2 cellular contexts compared by ENCODE assay signal in genomic region chr20:18380908-18381529, GRCh38.
TF ChIP-seq lines count a peak whose summit lies in the region.

No MANE protein-coding gene starts in this region.

TF ChIP-seq in IMR-90, 13 proteins besides CTCF, POLR2A, EP300 and RAD21 (continued from another document):
- no peak for TF ChIP-seq ELK1 (IDR thresholded peaks at IDR 0.05; ENCODE audit: borderline replicate concordance, low read depth, low read length)
- TF ChIP-seq MAFK (IDR thresholded peaks at IDR 0.05; ENCODE audit: low read depth, low read length), result no peak

TF ChIP-seq in WTC11, 78 proteins besides CTCF, POLR2A, EP300 and RAD21 (continued from another document):
- TF ChIP-seq CREM (CRISPR knock-in tag; IDR thresholded peaks at IDR 0.05), result no peak
- TF ChIP-seq, protein P1, sequence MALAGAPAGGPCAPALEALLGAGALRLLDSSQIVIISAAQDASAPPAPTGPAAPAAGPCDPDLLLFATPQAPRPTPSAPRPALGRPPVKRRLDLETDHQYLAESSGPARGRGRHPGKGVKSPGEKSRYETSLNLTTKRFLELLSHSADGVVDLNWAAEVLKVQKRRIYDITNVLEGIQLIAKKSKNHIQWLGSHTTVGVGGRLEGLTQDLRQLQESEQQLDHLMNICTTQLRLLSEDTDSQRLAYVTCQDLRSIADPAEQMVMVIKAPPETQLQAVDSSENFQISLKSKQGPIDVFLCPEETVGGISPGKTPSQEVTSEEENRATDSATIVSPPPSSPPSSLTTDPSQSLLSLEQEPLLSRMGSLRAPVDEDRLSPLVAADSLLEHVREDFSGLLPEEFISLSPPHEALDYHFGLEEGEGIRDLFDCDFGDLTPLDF (CRISPR knock-in tag; IDR thresholded peaks at IDR 0.05), result no peak
- TF ChIP-seq ESRRA (CRISPR knock-in tag; IDR thresholded peaks at IDR 0.05; ENCODE audit: borderline replicate concordance), result no peak
- no peak for TF ChIP-seq HMGXB4 (CRISPR knock-in tag; IDR thresholded peaks at IDR 0.05)
- no peak for TF ChIP-seq SMAD4 (CRISPR knock-in tag; IDR thresholded peaks at IDR 0.05)
- 0 out of 2 replicates have a peak, but pooled peaks have one; percentile 68 for TF ChIP-seq ZNF138 (CRISPR knock-in tag; conservative IDR thresholded peaks at IDR 0.05)
- TF ChIP-seq ZNF232 (CRISPR knock-in tag; IDR thresholded peaks at IDR 0.05), result no peak
- TF ChIP-seq, protein P2, sequence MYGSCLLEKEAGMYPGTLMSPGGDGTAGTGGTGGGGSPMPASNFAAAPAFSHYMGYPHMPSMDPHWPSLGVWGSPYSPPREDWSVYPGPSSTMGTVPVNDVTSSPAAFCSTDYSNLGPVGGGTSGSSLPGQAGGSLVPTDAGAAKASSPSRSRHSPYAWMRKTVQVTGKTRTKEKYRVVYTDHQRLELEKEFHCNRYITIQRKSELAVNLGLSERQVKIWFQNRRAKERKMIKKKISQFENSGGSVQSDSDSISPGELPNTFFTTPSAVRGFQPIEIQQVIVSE (CRISPR knock-in tag; IDR thresholded peaks at IDR 0.05; ENCODE audit: borderline replicate concordance), result no peak
- TF ChIP-seq ATF3 (CRISPR knock-in tag; conservative IDR thresholded peaks at IDR 0.05), result no peak
- 0 out of 2 replicates have a peak, but pooled peaks have one; percentile 66 for TF ChIP-seq ERG (CRISPR knock-in tag; IDR thresholded peaks at IDR 0.05)
